18 cellular contexts compared by ENCODE assay signal in the genomic region with DNA sequence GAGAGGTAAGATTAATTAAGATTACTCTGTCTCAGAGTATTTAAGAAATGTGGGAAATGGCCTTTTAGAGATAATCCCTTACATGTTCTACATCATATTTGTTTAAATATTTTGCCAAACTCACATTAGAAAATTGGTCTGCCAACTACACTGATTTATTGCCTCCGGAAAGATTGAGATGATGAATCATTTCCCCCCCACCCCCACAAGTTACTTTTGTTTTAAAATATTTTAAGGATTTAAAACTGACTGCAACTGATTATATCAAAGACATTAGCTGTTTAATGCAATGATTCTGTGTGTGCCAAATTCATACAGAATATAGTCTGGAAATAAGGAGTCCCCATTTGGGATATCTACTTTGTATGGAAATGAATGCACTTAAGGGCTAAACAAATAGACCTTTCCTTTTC.
A peak's percentile ranks its signal among the peaks of the same experiment; 100 is the strongest.
DNase-seq lines count a peak whose midpoint lies in the region; ATAC-seq and TF ChIP-seq lines count a peak whose summit lies in the region.
"Had no signal": no experiment of that assay in that cellular context is flagged by ENCODE, and none has a peak within 500 bp of the region (broad histone marks: within the 10 kb centered on the region; RNA-seq: fewer than 3 reads in every experiment).

No MANE protein-coding gene starts in this region.

- no peaks in the 10 kb centered on the region for H3K36me3 Mint-ChIP-seq in MCF 10A (ENCODE audit: insufficient read depth, unreplicated experiment)
- H3K36me3 Mint-ChIP-seq: CD14-positive monocyte had no signal

- peak; percentile 85 for ATAC-seq in SK-N-SH treated with all-trans-retinoic acid at 6 μM for 48 hours
- no peak for ATAC-seq in GM19397 (IDR thresholded peaks at IDR 0.05; ENCODE audit: unreplicated experiment)
- ATAC-seq: Panc1 had no signal

- no peaks in the 10 kb centered on the region for H3K9me3 ChIP-seq in breast epithelium
- no peaks in the 10 kb centered on the region for H3K9me3 ChIP-seq in prostate gland
- H3K9me3 ChIP-seq: HAP-1 had no signal

- DNase-seq in MCF 10A (ENCODE audit: unreplicated experiment): peak; percentile 64
- DNase-seq in breast epithelium (ENCODE audit: low spot score in 2 of 2): no peak
- peak; percentile 18 for DNase-seq in fibroblast of pulmonary artery (ENCODE audit: low read depth)
- DNase-seq in NCI-H2171 treated with DMSO at 0.1 percent for 48 hours (lab: John Stamatoyannopoulos, UW): no peak
- DNase-seq in activated CD4-positive, alpha-beta T cell treated with anti-CD3 and anti-CD28 coated beads, Interleukin-2, amount 50 U/mL, for 4 hours: no peak
- DNase-seq in prostate gland (ENCODE audit: low spot score): no peak
- DNase-seq: COR-L47, DMS153, NCI-H1436, NCI-H2029, NCI-H510A, Right ventricle myocardium superior had no signal

- no TSS peak for BruUV-seq in MCF 10A (replicated peaks; lab: Mats Ljungman, UMichigan)

- H3K4me1 ChIP-seq in breast epithelium (no peaks in the 10 kb centered on the region), prostate gland (replicated peaks) (no peaks in the 10 kb centered on the region)
- H3K4me1 ChIP-seq: HAP-1 had no signal

- no peak for TF ChIP-seq CTCF in MCF 10A (IDR thresholded peaks at IDR 0.05; ENCODE audit: unreplicated experiment)
- TF ChIP-seq CTCF in breast epithelium (IDR thresholded peaks at IDR 0.05): no peak
- no peak for TF ChIP-seq CTCF in fibroblast of pulmonary artery (IDR thresholded peaks at IDR 0.05; ENCODE audit: low read length, missing control alignments)
- no peak for TF ChIP-seq CTCF in prostate gland (IDR thresholded peaks at IDR 0.05)

- CTCF ChIA-PET in MCF 10A (lab: Yijun Ruan, JAX): no interaction called here

- no peaks in the 10 kb centered on the region for H3K27me3 Mint-ChIP-seq in MCF 10A (ENCODE audit: insufficient read depth, unreplicated experiment)

- intact Hi-C loops in MCF 10A (cut with micrococcal nuclease) (no loop called here), breast epithelium (cut with DNase I; ENCODE audit: low total_unique reads) (no loop called here), prostate gland (cut with DNase I) (no loop called here)

- peak overlapping the region; percentile 6 for H3K27ac Mint-ChIP-seq in MCF 10A (ENCODE audit: low read depth, unreplicated experiment)
- H3K27ac Mint-ChIP-seq: CD14-positive monocyte had no signal

- TF ChIP-seq POLR2A in breast epithelium (IDR thresholded peaks at IDR 0.05) (no peak), prostate gland (IDR thresholded peaks at IDR 0.05) (no peak)

- H3K36me3 ChIP-seq in breast epithelium: no peaks in the 10 kb centered on the region
- H3K36me3 ChIP-seq in prostate gland: no peaks in the 10 kb centered on the region
- H3K36me3 ChIP-seq: HAP-1 had no signal

- POLR2A ChIA-PET in MCF 10A (lab: Yijun Ruan, JAX): interaction anchor here (0.7 kb wide), 1 partner anchor 538 kb away, joined by 3 read pairs; no protein-coding TSS in a partner anchor

- 83% methylated on average over 1 of the region's 1 CpG for WGBS in prostate gland

- H3K4me3 ChIP-seq in breast epithelium (no peak overlapping the region), fibroblast of pulmonary artery (replicated peaks; ENCODE audit: low read depth, low read length) (no peak overlapping the region), prostate gland (no peak overlapping the region)
- H3K4me3 ChIP-seq: HAP-1, SK-N-MC had no signal

- H3K9me3 Mint-ChIP-seq in MCF 10A (ENCODE audit: unreplicated experiment): peaks cover 7% of the 10 kb centered on the region

- H3K27ac ChIP-seq in breast epithelium: no peak overlapping the region
- H3K27ac ChIP-seq in prostate gland: no peak overlapping the region
- H3K27ac ChIP-seq: SK-N-MC had no signal

- H3K27me3 ChIP-seq in breast epithelium (no peaks in the 10 kb centered on the region), prostate gland (replicated peaks; ENCODE audit: insufficient read depth) (no peaks in the 10 kb centered on the region)

- no peak overlapping the region for H3K4me3 Mint-ChIP-seq in MCF 10A (ENCODE audit: unreplicated experiment)
- H3K4me3 Mint-ChIP-seq: CD14-positive monocyte had no signal

- H3K4me1 Mint-ChIP-seq in MCF 10A (ENCODE audit: insufficient read depth, unreplicated experiment): peaks cover 13% of the 10 kb centered on the region
- H3K4me1 Mint-ChIP-seq: CD14-positive monocyte had no signal

TF ChIP-seq in SK-N-SH treated with all-trans-retinoic acid at 6 μM for 48 hours, 23 proteins besides CTCF, POLR2A, EP300 and RAD21:
- TF ChIP-seq, protein P1, sequence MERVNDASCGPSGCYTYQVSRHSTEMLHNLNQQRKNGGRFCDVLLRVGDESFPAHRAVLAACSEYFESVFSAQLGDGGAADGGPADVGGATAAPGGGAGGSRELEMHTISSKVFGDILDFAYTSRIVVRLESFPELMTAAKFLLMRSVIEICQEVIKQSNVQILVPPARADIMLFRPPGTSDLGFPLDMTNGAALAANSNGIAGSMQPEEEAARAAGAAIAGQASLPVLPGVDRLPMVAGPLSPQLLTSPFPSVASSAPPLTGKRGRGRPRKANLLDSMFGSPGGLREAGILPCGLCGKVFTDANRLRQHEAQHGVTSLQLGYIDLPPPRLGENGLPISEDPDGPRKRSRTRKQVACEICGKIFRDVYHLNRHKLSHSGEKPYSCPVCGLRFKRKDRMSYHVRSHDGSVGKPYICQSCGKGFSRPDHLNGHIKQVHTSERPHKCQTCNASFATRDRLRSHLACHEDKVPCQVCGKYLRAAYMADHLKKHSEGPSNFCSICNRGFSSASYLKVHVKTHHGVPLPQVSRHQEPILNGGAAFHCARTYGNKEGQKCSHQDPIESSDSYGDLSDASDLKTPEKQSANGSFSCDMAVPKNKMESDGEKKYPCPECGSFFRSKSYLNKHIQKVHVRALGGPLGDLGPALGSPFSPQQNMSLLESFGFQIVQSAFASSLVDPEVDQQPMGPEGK (CRISPR knock-in tag; IDR thresholded peaks at IDR 0.05; ENCODE audit: borderline replicate concordance): 0 out of 2 replicates have a peak, but pooled peaks have one; percentile 36
- peak; percentile 97 for TF ChIP-seq ISL1 (CRISPR knock-in tag; IDR thresholded peaks at IDR 0.05)
- TF ChIP-seq CSRNP3 (CRISPR knock-in tag; IDR thresholded peaks at IDR 0.05): peak; percentile 78; the same call in 1 of the 2 replicates
- TF ChIP-seq, protein P2, sequence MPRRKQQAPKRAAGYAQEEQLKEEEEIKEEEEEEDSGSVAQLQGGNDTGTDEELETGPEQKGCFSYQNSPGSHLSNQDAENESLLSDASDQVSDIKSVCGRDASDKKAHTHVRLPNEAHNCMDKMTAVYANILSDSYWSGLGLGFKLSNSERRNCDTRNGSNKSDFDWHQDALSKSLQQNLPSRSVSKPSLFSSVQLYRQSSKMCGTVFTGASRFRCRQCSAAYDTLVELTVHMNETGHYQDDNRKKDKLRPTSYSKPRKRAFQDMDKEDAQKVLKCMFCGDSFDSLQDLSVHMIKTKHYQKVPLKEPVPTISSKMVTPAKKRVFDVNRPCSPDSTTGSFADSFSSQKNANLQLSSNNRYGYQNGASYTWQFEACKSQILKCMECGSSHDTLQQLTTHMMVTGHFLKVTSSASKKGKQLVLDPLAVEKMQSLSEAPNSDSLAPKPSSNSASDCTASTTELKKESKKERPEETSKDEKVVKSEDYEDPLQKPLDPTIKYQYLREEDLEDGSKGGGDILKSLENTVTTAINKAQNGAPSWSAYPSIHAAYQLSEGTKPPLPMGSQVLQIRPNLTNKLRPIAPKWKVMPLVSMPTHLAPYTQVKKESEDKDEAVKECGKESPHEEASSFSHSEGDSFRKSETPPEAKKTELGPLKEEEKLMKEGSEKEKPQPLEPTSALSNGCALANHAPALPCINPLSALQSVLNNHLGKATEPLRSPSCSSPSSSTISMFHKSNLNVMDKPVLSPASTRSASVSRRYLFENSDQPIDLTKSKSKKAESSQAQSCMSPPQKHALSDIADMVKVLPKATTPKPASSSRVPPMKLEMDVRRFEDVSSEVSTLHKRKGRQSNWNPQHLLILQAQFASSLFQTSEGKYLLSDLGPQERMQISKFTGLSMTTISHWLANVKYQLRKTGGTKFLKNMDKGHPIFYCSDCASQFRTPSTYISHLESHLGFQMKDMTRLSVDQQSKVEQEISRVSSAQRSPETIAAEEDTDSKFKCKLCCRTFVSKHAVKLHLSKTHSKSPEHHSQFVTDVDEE (CRISPR knock-in tag; IDR thresholded peaks at IDR 0.05): 0 out of 2 replicates have a peak, but pooled peaks have one; percentile 27
- TF ChIP-seq ESRRG (CRISPR knock-in tag; IDR thresholded peaks at IDR 0.05): no peak
- no peak for TF ChIP-seq SNAI2 (CRISPR knock-in tag; IDR thresholded peaks at IDR 0.05)
- TF ChIP-seq, protein P3, sequence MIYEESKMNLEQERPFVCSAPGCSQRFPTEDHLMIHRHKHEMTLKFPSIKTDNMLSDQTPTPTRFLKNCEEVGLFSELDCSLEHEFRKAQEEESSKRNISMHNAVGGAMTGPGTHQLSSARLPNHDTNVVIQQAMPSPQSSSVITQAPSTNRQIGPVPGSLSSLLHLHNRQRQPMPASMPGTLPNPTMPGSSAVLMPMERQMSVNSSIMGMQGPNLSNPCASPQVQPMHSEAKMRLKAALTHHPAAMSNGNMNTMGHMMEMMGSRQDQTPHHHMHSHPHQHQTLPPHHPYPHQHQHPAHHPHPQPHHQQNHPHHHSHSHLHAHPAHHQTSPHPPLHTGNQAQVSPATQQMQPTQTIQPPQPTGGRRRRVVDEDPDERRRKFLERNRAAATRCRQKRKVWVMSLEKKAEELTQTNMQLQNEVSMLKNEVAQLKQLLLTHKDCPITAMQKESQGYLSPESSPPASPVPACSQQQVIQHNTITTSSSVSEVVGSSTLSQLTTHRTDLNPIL (CRISPR knock-in tag; IDR thresholded peaks at IDR 0.05; ENCODE audit: low read depth): peak; percentile 88
- no peak for TF ChIP-seq ZNF70 (CRISPR knock-in tag; IDR thresholded peaks at IDR 0.05)
- peak; percentile 45; the same call in 1 of the 2 replicates for TF ChIP-seq TOX (CRISPR knock-in tag; IDR thresholded peaks at IDR 0.05; ENCODE audit: borderline replicate concordance)

Comparison
In these comparisons a context has a peak if more than half of its experiments do, and no peak if none do; other contexts are left out.
1. DNase-seq: peak in MCF 10A (single experiment) and fibroblast of pulmonary artery (single experiment); none in breast epithelium (0 of 2), NCI-H2171 treated with DMSO at 0.1 percent for 48 hours (single experiment), activated CD4-positive, alpha-beta T cell treated with anti-CD3 and anti-CD28 coated beads, Interleukin-2, amount 50 U/mL, for 4 hours (0 of 2) and prostate gland (single experiment).